1 cellular context compared by ENCODE assay signal in the genomic region with DNA sequence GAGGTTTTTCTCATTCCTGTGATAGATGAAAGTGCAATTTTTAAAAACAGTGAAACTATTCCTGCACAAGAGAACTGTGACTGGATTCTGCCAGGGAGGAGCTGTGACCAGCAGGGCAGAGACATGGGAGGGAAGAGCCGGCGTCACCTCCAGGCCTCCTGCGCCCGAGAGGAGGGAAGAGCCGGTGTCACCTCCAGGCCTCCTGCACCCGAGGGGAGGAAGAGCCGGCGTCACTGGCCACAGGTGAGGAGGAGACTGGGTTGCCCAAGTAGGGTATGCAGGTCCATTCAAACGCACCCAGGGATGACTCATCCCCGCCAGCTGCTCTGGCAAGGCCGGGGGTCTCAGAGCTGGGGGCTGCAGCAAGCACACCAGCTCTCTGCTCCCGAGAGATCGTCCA.
TF ChIP-seq lines count a peak whose summit lies in the region.

No MANE protein-coding gene starts in this region.

TF ChIP-seq in WTC11, 78 proteins besides CTCF, POLR2A, EP300 and RAD21 (continued from another document):
- TF ChIP-seq ARID4B (CRISPR knock-in tag; IDR thresholded peaks at IDR 0.05; ENCODE audit: borderline replicate concordance) = no peak
- TF ChIP-seq ZMAT4 (CRISPR knock-in tag; IDR thresholded peaks at IDR 0.05) = no peak
- TF ChIP-seq, protein P1, sequence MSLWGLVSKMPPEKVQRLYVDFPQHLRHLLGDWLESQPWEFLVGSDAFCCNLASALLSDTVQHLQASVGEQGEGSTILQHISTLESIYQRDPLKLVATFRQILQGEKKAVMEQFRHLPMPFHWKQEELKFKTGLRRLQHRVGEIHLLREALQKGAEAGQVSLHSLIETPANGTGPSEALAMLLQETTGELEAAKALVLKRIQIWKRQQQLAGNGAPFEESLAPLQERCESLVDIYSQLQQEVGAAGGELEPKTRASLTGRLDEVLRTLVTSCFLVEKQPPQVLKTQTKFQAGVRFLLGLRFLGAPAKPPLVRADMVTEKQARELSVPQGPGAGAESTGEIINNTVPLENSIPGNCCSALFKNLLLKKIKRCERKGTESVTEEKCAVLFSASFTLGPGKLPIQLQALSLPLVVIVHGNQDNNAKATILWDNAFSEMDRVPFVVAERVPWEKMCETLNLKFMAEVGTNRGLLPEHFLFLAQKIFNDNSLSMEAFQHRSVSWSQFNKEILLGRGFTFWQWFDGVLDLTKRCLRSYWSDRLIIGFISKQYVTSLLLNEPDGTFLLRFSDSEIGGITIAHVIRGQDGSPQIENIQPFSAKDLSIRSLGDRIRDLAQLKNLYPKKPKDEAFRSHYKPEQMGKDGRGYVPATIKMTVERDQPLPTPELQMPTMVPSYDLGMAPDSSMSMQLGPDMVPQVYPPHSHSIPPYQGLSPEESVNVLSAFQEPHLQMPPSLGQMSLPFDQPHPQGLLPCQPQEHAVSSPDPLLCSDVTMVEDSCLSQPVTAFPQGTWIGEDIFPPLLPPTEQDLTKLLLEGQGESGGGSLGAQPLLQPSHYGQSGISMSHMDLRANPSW (CRISPR knock-in tag; conservative IDR thresholded peaks at IDR 0.05; ENCODE audit: low read depth) = no peak
- no peak for TF ChIP-seq MYBL2 (CRISPR knock-in tag; IDR thresholded peaks at IDR 0.05)
- no peak for TF ChIP-seq MAX (CRISPR knock-in tag; IDR thresholded peaks at IDR 0.05)
- no peak for TF ChIP-seq CREB1 (CRISPR knock-in tag; IDR thresholded peaks at IDR 0.05)
- no peak for TF ChIP-seq ESRRA (CRISPR knock-in tag; IDR thresholded peaks at IDR 0.05; ENCODE audit: borderline replicate concordance)
- TF ChIP-seq TEAD1 (CRISPR knock-in tag; IDR thresholded peaks at IDR 0.05) = no peak
- TF ChIP-seq, protein P2, sequence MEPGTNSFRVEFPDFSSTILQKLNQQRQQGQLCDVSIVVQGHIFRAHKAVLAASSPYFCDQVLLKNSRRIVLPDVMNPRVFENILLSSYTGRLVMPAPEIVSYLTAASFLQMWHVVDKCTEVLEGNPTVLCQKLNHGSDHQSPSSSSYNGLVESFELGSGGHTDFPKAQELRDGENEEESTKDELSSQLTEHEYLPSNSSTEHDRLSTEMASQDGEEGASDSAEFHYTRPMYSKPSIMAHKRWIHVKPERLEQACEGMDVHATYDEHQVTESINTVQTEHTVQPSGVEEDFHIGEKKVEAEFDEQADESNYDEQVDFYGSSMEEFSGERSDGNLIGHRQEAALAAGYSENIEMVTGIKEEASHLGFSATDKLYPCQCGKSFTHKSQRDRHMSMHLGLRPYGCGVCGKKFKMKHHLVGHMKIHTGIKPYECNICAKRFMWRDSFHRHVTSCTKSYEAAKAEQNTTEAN (CRISPR knock-in tag; IDR thresholded peaks at IDR 0.05) = no peak
- no peak for TF ChIP-seq IRF2 (CRISPR knock-in tag; IDR thresholded peaks at IDR 0.05; ENCODE audit: borderline replicate concordance, low read depth)
- TF ChIP-seq TCF7 (CRISPR knock-in tag; IDR thresholded peaks at IDR 0.05; ENCODE audit: low read depth) = no peak
- TF ChIP-seq, protein P3, sequence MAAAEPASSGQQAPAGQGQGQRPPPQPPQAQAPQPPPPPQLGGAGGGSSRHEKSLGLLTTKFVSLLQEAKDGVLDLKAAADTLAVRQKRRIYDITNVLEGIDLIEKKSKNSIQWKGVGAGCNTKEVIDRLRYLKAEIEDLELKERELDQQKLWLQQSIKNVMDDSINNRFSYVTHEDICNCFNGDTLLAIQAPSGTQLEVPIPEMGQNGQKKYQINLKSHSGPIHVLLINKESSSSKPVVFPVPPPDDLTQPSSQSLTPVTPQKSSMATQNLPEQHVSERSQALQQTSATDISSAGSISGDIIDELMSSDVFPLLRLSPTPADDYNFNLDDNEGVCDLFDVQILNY (CRISPR knock-in tag; IDR thresholded peaks at IDR 0.05) = no peak
TF ChIP-seq in WTC11: peak in this region for 0.
